ENCODE assay signal across 8 cellular contexts in genomic region chr14:75831971-75832370, GRCh38.
DNase-seq lines count a peak whose midpoint lies in the region; ATAC-seq and TF ChIP-seq lines count a peak whose summit lies in the region.

No MANE protein-coding gene starts in this region.

- CTCF ChIA-PET in Calu3 (lab: Charles Lee): interaction anchor here (1.0 kb wide), 1 partner anchor 147 kb away, joined by 3 read pairs; no protein-coding TSS in a partner anchor

- H3K9me3 ChIP-seq in breast epithelium: no peaks in the 10 kb centered on the region
- no peaks in the 10 kb centered on the region for H3K9me3 ChIP-seq in ovary

- peak overlapping the region in 1 of 3 donors; percentile 32 for H3K4me3 ChIP-seq in breast epithelium
- H3K4me3 ChIP-seq in ovary: no peak overlapping the region

- no peaks in the 10 kb centered on the region for H3K27me3 ChIP-seq in breast epithelium
- no peaks in the 10 kb centered on the region for H3K27me3 ChIP-seq in ovary

- H3K27me3 Mint-ChIP-seq in Calu3 (ENCODE audit: unreplicated experiment): no peaks in the 10 kb centered on the region
- no peaks in the 10 kb centered on the region for H3K27me3 Mint-ChIP-seq in stimulated activated naive B cell treated with anti-CD40 and anti-IgM and Interleukin-4, amounts not matched to agents 10 μg/mL and 1 μg/mL and 100 μg/mL, for 72 hours

- intact Hi-C loops in Calu3 (cut with micrococcal nuclease; ENCODE audit: unreplicated experiment) (no loop called here), breast epithelium (cut with DNase I; ENCODE audit: low total_unique reads) (no loop called here), ovary (cut with DNase I) (no loop called here), posterior vena cava (cut with DNase I) (no loop called here)

- TF ChIP-seq EP300 in ovary (IDR thresholded peaks at IDR 0.05): no peak

- peak; percentile 12 for DNase-seq in Calu3
- DNase-seq in NCI-H1105 (lab: John Stamatoyannopoulos, UW): peak; percentile 22
- peak; percentile 37 to 67 for DNase-seq in breast epithelium (ENCODE audit: low spot score in 2 of 2)
- peak in 4 of 5 donors; percentile 23 to 48 (median 34) for DNase-seq in ovary
- DNase-seq in posterior vena cava (ENCODE audit: low spot score): no peak
- DNase-seq in stimulated activated naive B cell treated with anti-CD40 and anti-IgM and Interleukin-4, amounts not matched to agents 10 μg/mL and 1 μg/mL and 100 μg/mL, for 72 hours: no peak

- no peak for TF ChIP-seq POLR2A in breast epithelium (IDR thresholded peaks at IDR 0.05)
- no peak for TF ChIP-seq POLR2A in ovary (IDR thresholded peaks at IDR 0.05)

- no peak for ATAC-seq in HG02884 (IDR thresholded peaks at IDR 0.05; ENCODE audit: unreplicated experiment)
- no peak for ATAC-seq in GM21526 (IDR thresholded peaks at IDR 0.05; ENCODE audit: low FRiP score, unreplicated experiment)
- ATAC-seq in stimulated activated naive B cell treated with anti-CD40 and anti-IgM and Interleukin-4, amounts not matched to agents 10 μg/mL and 1 μg/mL and 100 μg/mL, for 72 hours (replicated peaks): no peak

- no peak for TF ChIP-seq CTCF in Calu3 (IDR thresholded peaks at IDR 0.05; ENCODE audit: unreplicated experiment)
- TF ChIP-seq CTCF in breast epithelium (IDR thresholded peaks at IDR 0.05): no peak
- TF ChIP-seq CTCF in ovary (IDR thresholded peaks at IDR 0.05): no peak

- H3K27ac ChIP-seq in breast epithelium: peak overlapping the region; percentile 77 to 86
- H3K27ac ChIP-seq in ovary: peak overlapping the region in 1 of 2 donors; percentile 41

- H3K36me3 ChIP-seq in breast epithelium (no peaks in the 10 kb centered on the region), ovary (no peaks in the 10 kb centered on the region)

- BruUV-seq in Calu3 (replicated peaks; lab: Mats Ljungman, UMichigan): no TSS peak

- H3K27ac Mint-ChIP-seq in Calu3 (ENCODE audit: unreplicated experiment): no peak overlapping the region
- no peak overlapping the region for H3K27ac Mint-ChIP-seq in stimulated activated naive B cell treated with anti-CD40 and anti-IgM and Interleukin-4, amounts not matched to agents 10 μg/mL and 1 μg/mL and 100 μg/mL, for 72 hours

- WGBS in ovary, 3 donors: 10 to 26% (median 16%) methylated on average over 2 of the region's 2 CpGs

- H3K36me3 Mint-ChIP-seq in Calu3 (ENCODE audit: insufficient read depth, unreplicated experiment): peaks cover 7% of the 10 kb centered on the region
- peaks cover 13 to 24% of the 10 kb centered on the region in 2 donors for H3K36me3 Mint-ChIP-seq in stimulated activated naive B cell treated with anti-CD40 and anti-IgM and Interleukin-4, amounts not matched to agents 10 μg/mL and 1 μg/mL and 100 μg/mL, for 72 hours

- no peaks in the 10 kb centered on the region for H3K9me3 Mint-ChIP-seq in Calu3 (ENCODE audit: low read depth, unreplicated experiment)
- H3K9me3 Mint-ChIP-seq in stimulated activated naive B cell treated with anti-CD40 and anti-IgM and Interleukin-4, amounts not matched to agents 10 μg/mL and 1 μg/mL and 100 μg/mL, for 72 hours: no peaks in the 10 kb centered on the region

- H3K4me1 ChIP-seq in breast epithelium (no peaks in the 10 kb centered on the region), ovary (ENCODE audit: insufficient read depth) (peaks cover 4% of the 10 kb centered on the region)

- no peak overlapping the region for H3K4me3 Mint-ChIP-seq in Calu3 (ENCODE audit: low read depth, unreplicated experiment)
- no peak overlapping the region for H3K4me3 Mint-ChIP-seq in stimulated activated naive B cell treated with anti-CD40 and anti-IgM and Interleukin-4, amounts not matched to agents 10 μg/mL and 1 μg/mL and 100 μg/mL, for 72 hours

- H3K4me1 Mint-ChIP-seq in Calu3 (ENCODE audit: low read depth, unreplicated experiment): no peaks in the 10 kb centered on the region
- no peaks in the 10 kb centered on the region for H3K4me1 Mint-ChIP-seq in stimulated activated naive B cell treated with anti-CD40 and anti-IgM and Interleukin-4, amounts not matched to agents 10 μg/mL and 1 μg/mL and 100 μg/mL, for 72 hours

Comparison
In these comparisons a context has a peak if more than half of its experiments do, and no peak if none do; other contexts are left out.
1. DNase-seq: peak in Calu3 (single experiment), NCI-H1105 (single experiment), breast epithelium (2 of 2) and ovary (4 of 5); none in posterior vena cava (single experiment) and stimulated activated naive B cell treated with anti-CD40 and anti-IgM and Interleukin-4, amounts not matched to agents 10 μg/mL and 1 μg/mL and 100 μg/mL, for 72 hours (single experiment).